Comparison of ENCODE assay signal across 10 cellular contexts in genomic region chr1:59013928-59014279, GRCh38.
A peak's percentile ranks its signal among the peaks of the same experiment; 100 is the strongest.
DNase-seq lines count a peak whose midpoint lies in the region; ATAC-seq and TF ChIP-seq lines count a peak whose summit lies in the region.
"Had no signal": no experiment of that assay in that cellular context is flagged by ENCODE, and none has a peak within 500 bp of the region (broad histone marks: within the 10 kb centered on the region; RNA-seq: fewer than 3 reads in every experiment).

No MANE protein-coding gene starts in this region.

- H3K36me3 ChIP-seq in ACC112 (ENCODE audit: insufficient read depth, low read length) (no peaks in the 10 kb centered on the region), RWPE2 (ENCODE audit: low read depth) (no peaks in the 10 kb centered on the region), esophagus muscularis mucosa (no peaks in the 10 kb centered on the region), ovary (no peaks in the 10 kb centered on the region), Caco-2 (ENCODE audit: control insufficient read depth, insufficient read depth, low read length) (no peaks in the 10 kb centered on the region)

- POLR2A ChIA-PET in Caco-2 (lab: Charles Lee), result no interaction called here

- ATAC-seq in RWPE2 (ENCODE audit: low read depth) (no peak), GM21381 (IDR thresholded peaks at IDR 0.05; ENCODE audit: unreplicated experiment) (no peak)

- no peak for TF ChIP-seq CTCF in RWPE2 (IDR thresholded peaks at IDR 0.05; ENCODE audit: poor library complexity, severe bottlenecking)
- no peak for TF ChIP-seq CTCF in esophagus muscularis mucosa (IDR thresholded peaks at IDR 0.05)
- TF ChIP-seq CTCF in ovary (IDR thresholded peaks at IDR 0.05), result no peak
- no peak for TF ChIP-seq CTCF in Caco-2 (IDR thresholded peaks at IDR 0.05; ENCODE audit: insufficient read depth in 1 of 2, low read depth in 1 of 2, low read length in 1 of 2, severe bottlenecking in 1 of 2, unreplicated experiment in 1 of 2)

- no peaks in the 10 kb centered on the region for H3K9me3 Mint-ChIP-seq in Caco-2 (ENCODE audit: unreplicated experiment)

- CTCF ChIA-PET in Caco-2 (lab: Charles Lee), result no interaction called here

- 23% methylated on average over 3 of the region's 3 CpGs for WGBS in esophagus muscularis mucosa
- 2 to 3% (median 2%) methylated on average over 3 of the region's 3 CpGs for WGBS in ovary, 3 donors

- H3K27me3 Mint-ChIP-seq in Caco-2 (ENCODE audit: insufficient read depth, unreplicated experiment), result no peaks in the 10 kb centered on the region

- intact Hi-C loops in esophagus muscularis mucosa (cut with DNase I) (no loop called here), ovary (cut with DNase I) (loop anchor here in 2 of 4 donors (5.0 to 10.0 kb wide), 2 partner anchors 199 to 232 kb away; partner anchors contain the start of gene JUN (in 1 of the 2)), Caco-2 (cut with micrococcal nuclease; ENCODE audit: unreplicated experiment) (no loop called here)

- TF ChIP-seq POLR2A in esophagus muscularis mucosa (IDR thresholded peaks at IDR 0.05; ENCODE audit: low read depth), result no peak
- TF ChIP-seq POLR2A in ovary (IDR thresholded peaks at IDR 0.05), result no peak

- H3K27ac ChIP-seq in ACC112 (ENCODE audit: low read depth, low read length) (peak overlapping the region; percentile 76), RWPE2 (ENCODE audit: poor library complexity, severe bottlenecking) (peak overlapping the region; percentile 69), esophagus muscularis mucosa (replicated peaks in 1 of 4) (peak overlapping the region; percentile 79 to 82 (median 80)), ovary (peak overlapping the region; percentile 81 to 82)

- no peak overlapping the region for H3K27ac Mint-ChIP-seq in Caco-2 (ENCODE audit: unreplicated experiment)
- H3K27ac Mint-ChIP-seq: activated T-helper 17 cell treated with anti-CD3 and anti-CD28 coated beads, Interleukin-2, amount 50 U/mL, for 72 hours had no signal

- no peaks in the 10 kb centered on the region for H3K36me3 Mint-ChIP-seq in Caco-2 (ENCODE audit: insufficient read depth, unreplicated experiment)

- no peak overlapping the region for H3K4me3 Mint-ChIP-seq in Caco-2 (ENCODE audit: unreplicated experiment)
- H3K4me3 Mint-ChIP-seq: activated T-helper 17 cell treated with anti-CD3 and anti-CD28 coated beads, Interleukin-2, amount 50 U/mL, for 72 hours had no signal

- BruUV-seq in Caco-2 (replicated peaks; lab: Mats Ljungman, UMichigan), result no TSS peak

- H3K79me2 ChIP-seq in ACC112 (ENCODE audit: control insufficient read depth, insufficient read depth, low read length, unreplicated experiment), result no peaks in the 10 kb centered on the region

- peaks cover 40% of the 10 kb centered on the region for H3K4me1 ChIP-seq in ACC112 (ENCODE audit: control insufficient read depth, insufficient read depth, low read length, unreplicated experiment)
- peaks cover 39% of the 10 kb centered on the region for H3K4me1 ChIP-seq in RWPE2 (ENCODE audit: insufficient read depth, poor library complexity, severe bottlenecking)
- H3K4me1 ChIP-seq in esophagus muscularis mucosa, result peaks cover 18 to 30% (median 19%) of the 10 kb centered on the region in 4 donors
- H3K4me1 ChIP-seq in ovary (ENCODE audit: insufficient read depth), result peaks cover 6% of the 10 kb centered on the region
- H3K4me1 ChIP-seq in Caco-2, result no peaks in the 10 kb centered on the region

- DNase-seq in RWPE2 (ENCODE audit: low spot score) (no peak), esophagus muscularis mucosa (ENCODE audit: extremely low spot score) (no peak), ovary (no peak), kidney tubule cell (ENCODE audit: low spot score) (no peak), middle frontal gyrus (ENCODE audit: extremely low spot score, low spot score) (no peak), Caco-2 (no peak)
- DNase-seq: NCI-H524 treated with DMSO at 0.1 percent for 48 hours had no signal

- H3K9me3 ChIP-seq in RWPE2 (ENCODE audit: severe bottlenecking) (no peaks in the 10 kb centered on the region), esophagus muscularis mucosa (peaks cover 0 to 5% (median 0%) of the 10 kb centered on the region in 4 donors), ovary (no peaks in the 10 kb centered on the region), Caco-2 (no peaks in the 10 kb centered on the region)

- no peaks in the 10 kb centered on the region for H3K4me1 Mint-ChIP-seq in Caco-2 (ENCODE audit: low read depth, unreplicated experiment)

- H3K27me3 ChIP-seq in ACC112 (ENCODE audit: insufficient read depth, low read length) (no peaks in the 10 kb centered on the region), RWPE2 (ENCODE audit: insufficient read depth, poor library complexity, severe bottlenecking) (no peaks in the 10 kb centered on the region), esophagus muscularis mucosa (no peaks in the 10 kb centered on the region), ovary (no peaks in the 10 kb centered on the region), Caco-2 (replicated peaks; ENCODE audit: control insufficient read depth, insufficient read depth, low read length) (no peaks in the 10 kb centered on the region)

- TF ChIP-seq EP300 in esophagus muscularis mucosa (IDR thresholded peaks at IDR 0.05), result no peak
- TF ChIP-seq EP300 in ovary (IDR thresholded peaks at IDR 0.05), result peak; percentile 16

- H3K4me3 ChIP-seq in ACC112 (ENCODE audit: low read depth, low read length), result peak overlapping the region; percentile 25
- H3K4me3 ChIP-seq in RWPE2 (ENCODE audit: severe bottlenecking), result no peak overlapping the region
- peak overlapping the region; percentile 21 to 29 (median 24) for H3K4me3 ChIP-seq in esophagus muscularis mucosa
- H3K4me3 ChIP-seq in ovary, result no peak overlapping the region
- no peak overlapping the region for H3K4me3 ChIP-seq in Caco-2 (ENCODE audit: low read depth, low read length)

- H2AFZ ChIP-seq in ACC112 (ENCODE audit: low read length, unreplicated experiment), result peak overlapping the region; percentile 97

Comparison
In these comparisons a context has a peak if more than half of its experiments do, and no peak if none do; other contexts are left out.
1. H3K4me3 ChIP-seq: peak in ACC112 (single experiment) and esophagus muscularis mucosa (4 of 4); none in RWPE2 (single experiment), ovary (single experiment) and Caco-2 (single experiment).
2. Peak in every context shown above with its lines, with median percentiles within 50 percentile points of each other: H3K27ac ChIP-seq.